ENCODE assay signal across 9 cellular contexts in the genomic region with DNA sequence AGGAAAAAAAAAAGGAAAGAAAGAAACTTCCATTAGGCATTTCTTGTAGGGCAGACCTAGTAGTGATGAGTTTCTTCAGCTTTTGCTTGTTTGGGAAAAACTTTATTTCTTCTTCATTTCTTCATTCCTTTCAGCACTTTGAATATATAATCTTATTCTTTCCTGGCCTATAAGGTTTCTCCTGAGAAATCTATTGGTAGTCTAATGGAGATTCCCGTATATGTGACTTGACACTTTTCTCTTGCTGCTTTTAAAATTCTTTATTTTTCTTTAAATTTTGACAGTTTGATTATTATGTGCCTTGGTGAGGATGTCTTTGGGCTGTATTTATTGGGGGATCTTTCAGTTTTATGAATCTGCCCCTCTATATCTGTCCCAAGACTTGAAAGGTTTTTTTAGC.
"Had no signal": no experiment of that assay in that cellular context is flagged by ENCODE, and none has a peak within 500 bp of the region (broad histone marks: within the 10 kb centered on the region; RNA-seq: fewer than 3 reads in every experiment).

No MANE protein-coding gene starts in this region.

- H3K27ac ChIP-seq: HL-60, KMS-11 had no signal

- FAIRE-seq: HepG2, HTR-8/SVneo had no signal

- H3K9ac ChIP-seq: KMS-11 had no signal

- H3K27ac Mint-ChIP-seq: IgD-negative memory B cell had no signal

- DNase-seq: IMR-90, Karpas-422, KBM-7, KG1 had no signal

- ATAC-seq: HepG2 had no signal

- H3K4me2 ChIP-seq: KMS-11 had no signal
